1 cellular context compared by ENCODE assay signal in the genomic region with DNA sequence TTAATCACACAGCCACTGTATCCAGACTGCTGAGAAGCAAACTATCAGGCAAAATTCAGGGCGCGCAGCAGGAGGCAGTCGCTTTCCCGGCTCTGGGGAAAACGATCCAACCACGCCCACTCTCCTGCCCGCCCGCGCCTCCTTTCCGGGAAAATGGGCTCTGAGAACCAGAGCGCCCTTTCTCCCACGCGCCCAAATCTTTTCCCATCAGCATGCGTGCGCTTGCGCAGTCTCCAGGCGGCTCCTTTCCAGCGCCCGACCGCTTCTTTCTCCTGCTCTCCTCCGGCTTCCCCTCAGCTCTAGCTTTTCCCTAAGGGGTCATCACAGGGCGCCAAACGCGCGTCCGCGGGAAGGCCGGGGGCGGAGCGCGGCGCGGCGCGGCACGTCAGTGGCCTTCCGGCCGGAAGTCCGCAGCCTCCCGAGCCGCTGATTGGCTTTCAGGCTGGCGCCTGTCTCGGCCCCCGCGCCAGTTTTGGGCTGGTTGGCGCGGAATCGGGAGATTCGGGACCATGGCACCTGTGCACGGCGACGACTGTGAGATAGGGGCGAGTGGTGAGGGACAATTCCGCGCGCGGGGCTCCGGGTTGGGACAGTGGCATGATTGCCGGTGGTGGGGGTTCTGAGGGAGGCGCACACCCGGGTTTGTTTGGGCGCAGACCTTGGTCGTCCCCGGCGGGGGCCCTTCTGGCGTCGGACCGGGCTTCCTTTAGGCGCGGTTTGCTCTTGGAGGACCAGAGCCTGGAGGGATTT.
TF ChIP-seq lines count a peak whose summit lies in the region.

A gene with protein sequence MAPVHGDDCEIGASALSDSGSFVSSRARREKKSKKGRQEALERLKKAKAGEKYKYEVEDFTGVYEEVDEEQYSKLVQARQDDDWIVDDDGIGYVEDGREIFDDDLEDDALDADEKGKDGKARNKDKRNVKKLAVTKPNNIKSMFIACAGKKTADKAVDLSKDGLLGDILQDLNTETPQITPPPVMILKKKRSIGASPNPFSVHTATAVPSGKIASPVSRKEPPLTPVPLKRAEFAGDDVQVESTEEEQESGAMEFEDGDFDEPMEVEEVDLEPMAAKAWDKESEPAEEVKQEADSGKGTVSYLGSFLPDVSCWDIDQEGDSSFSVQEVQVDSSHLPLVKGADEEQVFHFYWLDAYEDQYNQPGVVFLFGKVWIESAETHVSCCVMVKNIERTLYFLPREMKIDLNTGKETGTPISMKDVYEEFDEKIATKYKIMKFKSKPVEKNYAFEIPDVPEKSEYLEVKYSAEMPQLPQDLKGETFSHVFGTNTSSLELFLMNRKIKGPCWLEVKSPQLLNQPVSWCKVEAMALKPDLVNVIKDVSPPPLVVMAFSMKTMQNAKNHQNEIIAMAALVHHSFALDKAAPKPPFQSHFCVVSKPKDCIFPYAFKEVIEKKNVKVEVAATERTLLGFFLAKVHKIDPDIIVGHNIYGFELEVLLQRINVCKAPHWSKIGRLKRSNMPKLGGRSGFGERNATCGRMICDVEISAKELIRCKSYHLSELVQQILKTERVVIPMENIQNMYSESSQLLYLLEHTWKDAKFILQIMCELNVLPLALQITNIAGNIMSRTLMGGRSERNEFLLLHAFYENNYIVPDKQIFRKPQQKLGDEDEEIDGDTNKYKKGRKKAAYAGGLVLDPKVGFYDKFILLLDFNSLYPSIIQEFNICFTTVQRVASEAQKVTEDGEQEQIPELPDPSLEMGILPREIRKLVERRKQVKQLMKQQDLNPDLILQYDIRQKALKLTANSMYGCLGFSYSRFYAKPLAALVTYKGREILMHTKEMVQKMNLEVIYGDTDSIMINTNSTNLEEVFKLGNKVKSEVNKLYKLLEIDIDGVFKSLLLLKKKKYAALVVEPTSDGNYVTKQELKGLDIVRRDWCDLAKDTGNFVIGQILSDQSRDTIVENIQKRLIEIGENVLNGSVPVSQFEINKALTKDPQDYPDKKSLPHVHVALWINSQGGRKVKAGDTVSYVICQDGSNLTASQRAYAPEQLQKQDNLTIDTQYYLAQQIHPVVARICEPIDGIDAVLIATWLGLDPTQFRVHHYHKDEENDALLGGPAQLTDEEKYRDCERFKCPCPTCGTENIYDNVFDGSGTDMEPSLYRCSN (N-terminal part only) (plus strand): TSS at position 466 of the 750 bp plus-strand sequence. CDS start 44 bp downstream, at position 510.

TF ChIP-seq in K562, 482 proteins besides CTCF, POLR2A, EP300 and RAD21 (continued from another document and continues in another):
- TF ChIP-seq, protein P1, sequence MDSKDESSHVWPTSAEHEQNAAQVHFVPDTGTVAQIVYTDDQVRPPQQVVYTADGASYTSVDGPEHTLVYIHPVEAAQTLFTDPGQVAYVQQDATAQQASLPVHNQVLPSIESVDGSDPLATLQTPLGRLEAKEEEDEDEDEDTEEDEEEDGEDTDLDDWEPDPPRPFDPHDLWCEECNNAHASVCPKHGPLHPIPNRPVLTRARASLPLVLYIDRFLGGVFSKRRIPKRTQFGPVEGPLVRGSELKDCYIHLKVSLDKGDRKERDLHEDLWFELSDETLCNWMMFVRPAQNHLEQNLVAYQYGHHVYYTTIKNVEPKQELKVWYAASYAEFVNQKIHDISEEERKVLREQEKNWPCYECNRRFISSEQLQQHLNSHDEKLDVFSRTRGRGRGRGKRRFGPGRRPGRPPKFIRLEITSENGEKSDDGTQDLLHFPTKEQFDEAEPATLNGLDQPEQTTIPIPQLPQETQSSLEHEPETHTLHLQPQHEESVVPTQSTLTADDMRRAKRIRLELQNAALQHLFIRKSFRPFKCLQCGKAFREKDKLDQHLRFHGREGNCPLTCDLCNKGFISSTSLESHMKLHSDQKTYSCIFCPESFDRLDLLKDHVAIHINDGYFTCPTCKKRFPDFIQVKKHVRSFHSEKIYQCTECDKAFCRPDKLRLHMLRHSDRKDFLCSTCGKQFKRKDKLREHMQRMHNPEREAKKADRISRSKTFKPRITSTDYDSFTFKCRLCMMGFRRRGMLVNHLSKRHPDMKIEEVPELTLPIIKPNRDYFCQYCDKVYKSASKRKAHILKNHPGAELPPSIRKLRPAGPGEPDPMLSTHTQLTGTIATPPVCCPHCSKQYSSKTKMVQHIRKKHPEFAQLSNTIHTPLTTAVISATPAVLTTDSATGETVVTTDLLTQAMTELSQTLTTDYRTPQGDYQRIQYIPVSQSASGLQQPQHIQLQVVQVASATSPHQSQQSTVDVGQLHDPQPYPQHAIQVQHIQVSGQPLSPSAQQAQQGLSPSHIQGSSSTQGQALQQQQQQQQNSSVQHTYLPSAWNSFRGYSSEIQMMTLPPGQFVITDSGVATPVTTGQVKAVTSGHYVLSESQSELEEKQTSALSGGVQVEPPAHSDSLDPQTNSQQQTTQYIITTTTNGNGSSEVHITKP (IDR thresholded peaks at IDR 0.05; ENCODE audit: partially characterized antibody): no peak
- TF ChIP-seq YBX1 (IDR thresholded peaks at IDR 0.05) (no peak), FOXA1 (IDR thresholded peaks at IDR 0.05; ENCODE audit: borderline replicate concordance) (no peak), TARDBP (IDR thresholded peaks at IDR 0.05) (no peak), TBL1XR1 (IDR thresholded peaks at IDR 0.05; ENCODE audit: low read length in 2 of 2) (peak in 1 of 2 experiments; percentile 67; a peak in 1 of 4 replicates), ARID2 (IDR thresholded peaks at IDR 0.05) (no peak), GABPA (tag; conservative IDR thresholded peaks at IDR 0.05; ENCODE audit: low read depth) (peak; percentile 94), MXI1 (IDR thresholded peaks at IDR 0.05; ENCODE audit: low read depth, low read length) (no peak), CTBP1 (IDR thresholded peaks at IDR 0.05; ENCODE audit: borderline replicate concordance) (peak; percentile 75; the same call in 1 of the 2 replicates), MIER1 (IDR thresholded peaks at IDR 0.05; ENCODE audit: low read depth) (no peak), ZNF133 (CRISPR knock-in tag; IDR thresholded peaks at IDR 0.05) (no peak), ZNF583 (CRISPR knock-in tag; IDR thresholded peaks at IDR 0.05) (no peak), ZFP30 (CRISPR knock-in tag; IDR thresholded peaks at IDR 0.05; ENCODE audit: borderline replicate concordance) (no peak), CSDE1 (IDR thresholded peaks at IDR 0.05) (peak in 1 of 2 experiments; percentile 67; a peak in 1 of 4 replicates), SAFB (IDR thresholded peaks at IDR 0.05; ENCODE audit: borderline replicate concordance, low read depth, low read length) (no peak), RUNX1 (IDR thresholded peaks at IDR 0.05; ENCODE audit: low read depth) (no peak), HMGN3 (IDR thresholded peaks at IDR 0.05; ENCODE audit: borderline replicate concordance, extremely low read depth, insufficient read length, low read depth, low read length) (peak; percentile 50), ELK1 (CRISPR knock-in tag; IDR thresholded peaks at IDR 0.05) (no peak), ZFPM2 (CRISPR knock-in tag; IDR thresholded peaks at IDR 0.05) (no peak), CTCFL (IDR thresholded peaks at IDR 0.05; ENCODE audit: borderline replicate concordance, insufficient read depth, low read depth, low read length, poor library complexity, severe bottlenecking) (no peak), NFATC3 (IDR thresholded peaks at IDR 0.05) (no peak), E2F3 (CRISPR knock-in tag; IDR thresholded peaks at IDR 0.05) (peak; percentile 65; the same call in 1 of the 2 replicates), MYNN (IDR thresholded peaks at IDR 0.05) (no peak), MYNN (CRISPR knock-in tag; IDR thresholded peaks at IDR 0.05) (no peak), ZSCAN29 (IDR thresholded peaks at IDR 0.05) (no peak), ZNF197 (CRISPR knock-in tag; IDR thresholded peaks at IDR 0.05; ENCODE audit: low read depth) (no peak), HDAC3 (IDR thresholded peaks at IDR 0.05; ENCODE audit: borderline replicate concordance, partially characterized antibody) (peak; percentile 60), ETV6 (IDR thresholded peaks at IDR 0.05; ENCODE audit: borderline replicate concordance in 1 of 2, low read depth in 2 of 2, low read length in 1 of 2) (no peak), ETV6 (CRISPR knock-in tag; IDR thresholded peaks at IDR 0.05; ENCODE audit: borderline replicate concordance) (no peak), ESRRA (IDR thresholded peaks at IDR 0.05; ENCODE audit: borderline replicate concordance, low read depth) (0 out of 2 replicates have a peak, but pooled peaks have one; percentile 27), SETDB1 (IDR thresholded peaks at IDR 0.05; ENCODE audit: low read length) (no peak), CXXC5 (CRISPR knock-in tag; IDR thresholded peaks at IDR 0.05) (peak; percentile 83), ZNF274 (IDR thresholded peaks at IDR 0.05; ENCODE audit: borderline replicate concordance, low read depth, low read length) (no peak), ZBTB43 (CRISPR knock-in tag; IDR thresholded peaks at IDR 0.05) (no peak), YY1 (IDR thresholded peaks at IDR 0.05; ENCODE audit: borderline replicate concordance in 1 of 3, control insufficient read depth in 1 of 3, extremely low read depth in 1 of 3, insufficient read depth in 3 of 3, insufficient read length in 1 of 3, insufficient replicate concordance in 2 of 3, low read depth in 1 of 3, low read length in 2 of 3) (peak in 2 of 3 experiments; percentile 35 to 45), RBM39 (optimal IDR thresholded peaks at IDR 0.05; ENCODE audit: low read depth, low read length) (no peak)
- TF ChIP-seq, protein P2, sequence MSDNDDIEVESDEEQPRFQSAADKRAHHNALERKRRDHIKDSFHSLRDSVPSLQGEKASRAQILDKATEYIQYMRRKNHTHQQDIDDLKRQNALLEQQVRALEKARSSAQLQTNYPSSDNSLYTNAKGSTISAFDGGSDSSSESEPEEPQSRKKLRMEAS (CRISPR knock-in tag; IDR thresholded peaks at IDR 0.05): 0 out of 2 replicates have a peak, but pooled peaks have one; percentile 56
- TF ChIP-seq, protein P3, sequence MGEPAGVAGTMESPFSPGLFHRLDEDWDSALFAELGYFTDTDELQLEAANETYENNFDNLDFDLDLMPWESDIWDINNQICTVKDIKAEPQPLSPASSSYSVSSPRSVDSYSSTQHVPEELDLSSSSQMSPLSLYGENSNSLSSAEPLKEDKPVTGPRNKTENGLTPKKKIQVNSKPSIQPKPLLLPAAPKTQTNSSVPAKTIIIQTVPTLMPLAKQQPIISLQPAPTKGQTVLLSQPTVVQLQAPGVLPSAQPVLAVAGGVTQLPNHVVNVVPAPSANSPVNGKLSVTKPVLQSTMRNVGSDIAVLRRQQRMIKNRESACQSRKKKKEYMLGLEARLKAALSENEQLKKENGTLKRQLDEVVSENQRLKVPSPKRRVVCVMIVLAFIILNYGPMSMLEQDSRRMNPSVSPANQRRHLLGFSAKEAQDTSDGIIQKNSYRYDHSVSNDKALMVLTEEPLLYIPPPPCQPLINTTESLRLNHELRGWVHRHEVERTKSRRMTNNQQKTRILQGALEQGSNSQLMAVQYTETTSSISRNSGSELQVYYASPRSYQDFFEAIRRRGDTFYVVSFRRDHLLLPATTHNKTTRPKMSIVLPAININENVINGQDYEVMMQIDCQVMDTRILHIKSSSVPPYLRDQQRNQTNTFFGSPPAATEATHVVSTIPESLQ (CRISPR knock-in tag; IDR thresholded peaks at IDR 0.05): no peak
- TF ChIP-seq, protein P4, sequence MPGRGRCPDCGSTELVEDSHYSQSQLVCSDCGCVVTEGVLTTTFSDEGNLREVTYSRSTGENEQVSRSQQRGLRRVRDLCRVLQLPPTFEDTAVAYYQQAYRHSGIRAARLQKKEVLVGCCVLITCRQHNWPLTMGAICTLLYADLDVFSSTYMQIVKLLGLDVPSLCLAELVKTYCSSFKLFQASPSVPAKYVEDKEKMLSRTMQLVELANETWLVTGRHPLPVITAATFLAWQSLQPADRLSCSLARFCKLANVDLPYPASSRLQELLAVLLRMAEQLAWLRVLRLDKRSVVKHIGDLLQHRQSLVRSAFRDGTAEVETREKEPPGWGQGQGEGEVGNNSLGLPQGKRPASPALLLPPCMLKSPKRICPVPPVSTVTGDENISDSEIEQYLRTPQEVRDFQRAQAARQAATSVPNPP (IDR thresholded peaks at IDR 0.05; ENCODE audit: borderline replicate concordance, insufficient read depth, insufficient read length): no peak
- TF ChIP-seq, protein P5, sequence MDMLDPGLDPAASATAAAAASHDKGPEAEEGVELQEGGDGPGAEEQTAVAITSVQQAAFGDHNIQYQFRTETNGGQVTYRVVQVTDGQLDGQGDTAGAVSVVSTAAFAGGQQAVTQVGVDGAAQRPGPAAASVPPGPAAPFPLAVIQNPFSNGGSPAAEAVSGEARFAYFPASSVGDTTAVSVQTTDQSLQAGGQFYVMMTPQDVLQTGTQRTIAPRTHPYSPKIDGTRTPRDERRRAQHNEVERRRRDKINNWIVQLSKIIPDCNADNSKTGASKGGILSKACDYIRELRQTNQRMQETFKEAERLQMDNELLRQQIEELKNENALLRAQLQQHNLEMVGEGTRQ (CRISPR knock-in tag; IDR thresholded peaks at IDR 0.05): no peak
- TF ChIP-seq, protein P6, sequence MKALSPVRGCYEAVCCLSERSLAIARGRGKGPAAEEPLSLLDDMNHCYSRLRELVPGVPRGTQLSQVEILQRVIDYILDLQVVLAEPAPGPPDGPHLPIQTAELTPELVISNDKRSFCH (CRISPR knock-in tag; IDR thresholded peaks at IDR 0.05): no peak
- TF ChIP-seq, protein P6 (tag; IDR thresholded peaks at IDR 0.05): no peak
